1 cellular context compared by ENCODE assay signal in the genomic region with DNA sequence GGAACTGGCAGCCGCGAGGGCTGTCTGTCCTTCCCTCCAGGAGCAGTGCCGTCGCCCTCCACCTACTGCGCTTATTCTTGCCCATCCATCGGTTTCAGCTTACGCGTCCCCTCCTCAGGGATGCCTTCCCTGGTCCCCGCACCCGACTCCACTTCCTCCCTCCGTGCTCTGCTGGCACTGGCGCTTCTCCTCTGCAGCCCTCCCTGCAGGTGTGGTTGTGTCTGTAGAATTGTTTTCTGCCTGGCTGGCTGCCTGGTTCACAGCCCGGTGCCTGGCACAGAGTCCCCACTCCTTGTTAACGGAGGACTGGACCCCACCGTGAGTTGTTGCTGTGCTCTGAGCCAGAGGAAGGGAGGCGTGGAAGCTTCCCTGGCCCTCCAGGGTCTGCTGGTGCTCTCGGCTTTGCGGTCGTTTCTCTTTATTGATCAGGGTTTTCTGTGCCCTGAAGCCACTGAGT.
TF ChIP-seq lines count a peak whose summit lies in the region.

No MANE protein-coding gene starts in this region.

TF ChIP-seq in HEK293, 187 proteins besides CTCF, POLR2A, EP300 and RAD21 (continued from another document):
- TF ChIP-seq, protein P1, sequence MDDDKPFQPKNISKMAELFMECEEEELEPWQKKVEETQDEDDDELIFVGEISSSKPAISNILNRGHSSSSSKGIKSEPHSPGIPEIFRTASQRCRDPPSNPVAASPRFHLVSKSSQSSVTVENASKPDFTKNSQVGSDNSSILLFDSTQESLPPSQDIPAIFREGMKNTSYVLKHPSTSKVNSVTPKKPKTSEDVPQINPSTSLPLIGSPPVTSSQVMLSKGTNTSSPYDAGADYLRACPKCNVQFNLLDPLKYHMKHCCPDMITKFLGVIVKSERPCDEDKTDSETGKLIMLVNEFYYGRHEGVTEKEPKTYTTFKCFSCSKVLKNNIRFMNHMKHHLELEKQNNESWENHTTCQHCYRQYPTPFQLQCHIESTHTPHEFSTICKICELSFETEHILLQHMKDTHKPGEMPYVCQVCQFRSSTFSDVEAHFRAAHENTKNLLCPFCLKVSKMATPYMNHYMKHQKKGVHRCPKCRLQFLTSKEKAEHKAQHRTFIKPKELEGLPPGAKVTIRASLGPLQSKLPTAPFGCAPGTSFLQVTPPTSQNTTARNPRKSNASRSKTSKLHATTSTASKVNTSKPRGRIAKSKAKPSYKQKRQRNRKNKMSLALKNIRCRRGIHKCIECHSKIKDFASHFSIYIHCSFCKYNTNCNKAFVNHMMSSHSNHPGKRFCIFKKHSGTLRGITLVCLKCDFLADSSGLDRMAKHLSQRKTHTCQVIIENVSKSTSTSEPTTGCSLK (tag by site-specific recombination; IDR thresholded peaks at IDR 0.05) = no peak
- TF ChIP-seq ZSCAN16 (tag by site-specific recombination; IDR thresholded peaks at IDR 0.05) (no peak), ZNF223 (tag by site-specific recombination; IDR thresholded peaks at IDR 0.05) (no peak)
